Comparison of ENCODE assay signal across 21 cellular contexts in the genomic region with DNA sequence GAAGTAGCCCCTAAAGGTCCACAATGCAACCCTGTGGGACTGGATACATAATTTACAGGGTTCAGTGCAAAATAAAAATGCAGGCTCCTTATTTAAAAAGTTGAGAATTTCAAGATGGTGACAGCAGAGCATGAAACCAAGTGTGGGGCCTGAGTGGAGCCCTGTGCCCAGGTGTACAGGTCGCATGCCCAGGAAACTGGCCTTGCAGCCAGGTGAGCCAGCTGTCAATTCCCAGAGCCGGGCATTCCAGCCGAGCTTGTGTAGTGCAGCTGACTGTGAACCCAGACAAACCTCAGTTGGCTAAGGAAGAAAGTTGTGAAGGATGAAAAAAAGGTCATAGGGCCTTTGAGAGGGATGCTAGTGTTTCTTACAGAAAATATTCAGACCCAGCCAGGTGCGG. TPM values are rescaled to one million over a fixed set of nuclear protein-coding genes. Genes with fewer than 3 reads are reported as not detected.
A peak's percentile ranks its signal among the peaks of the same experiment; 100 is the strongest.
DNase-seq lines count a peak whose midpoint lies in the region; ATAC-seq and TF ChIP-seq lines count a peak whose summit lies in the region.
"Had no signal": no experiment of that assay in that cellular context is flagged by ENCODE, and none has a peak within 500 bp of the region (broad histone marks: within the 10 kb centered on the region; RNA-seq: fewer than 3 reads in every experiment).

No MANE protein-coding gene starts in this region.

- POLR2A ChIA-PET in naive thymus-derived CD4-positive, alpha-beta T cell (lab: Charles Lee): no interaction called here

- ATAC-seq in T-helper 17 cell (no peak), gastrocnemius medialis (no peak), GM18519 (IDR thresholded peaks at IDR 0.05; ENCODE audit: low FRiP score, unreplicated experiment) (no peak)
- no peak for ATAC-seq in naive thymus-derived CD4-positive, alpha-beta T cell
- ATAC-seq: CD8-positive, alpha-beta T cell; GM12878 had no signal

- H3K9me3 ChIP-seq in T-helper 17 cell (ENCODE audit: control insufficient read depth, low read length, poor library complexity, severe bottlenecking) (no peaks in the 10 kb centered on the region), gastrocnemius medialis (no peaks in the 10 kb centered on the region)
- H3K9me3 ChIP-seq in naive thymus-derived CD4-positive, alpha-beta T cell (ENCODE audit: control insufficient read depth in 2 of 3, low read length in 3 of 3): no peaks in the 10 kb centered on the region
- H3K9me3 ChIP-seq: BLaER1, Caco-2, HAP-1 had no signal

- no peaks in the 10 kb centered on the region for H3K36me3 ChIP-seq in gastrocnemius medialis
- no peaks in the 10 kb centered on the region for H3K36me3 ChIP-seq in naive thymus-derived CD4-positive, alpha-beta T cell (ENCODE audit: control insufficient read depth in 2 of 3, insufficient read depth in 3 of 3, low read length in 3 of 3)
- H3K36me3 ChIP-seq: BLaER1, HAP-1 had no signal

- intact Hi-C loops in gastrocnemius medialis (cut with DNase I; ENCODE audit: low total_unique reads): no loop called here
- intact Hi-C loops in naive thymus-derived CD4-positive, alpha-beta T cell (cut with micrococcal nuclease): no loop called here

- peak overlapping the region; percentile 84 to 95 (median 90) for H3K27ac ChIP-seq in gastrocnemius medialis
- H3K27ac ChIP-seq in naive thymus-derived CD4-positive, alpha-beta T cell (ENCODE audit: low read depth, low read length): no peak overlapping the region
- H3K27ac ChIP-seq: 22Rv1, BLaER1, C4-2B had no signal

- CTCF ChIA-PET in naive thymus-derived CD4-positive, alpha-beta T cell (lab: Charles Lee): no interaction called here

- no peak overlapping the region for H3K4me3 ChIP-seq in gastrocnemius medialis
- H3K4me3 ChIP-seq in naive thymus-derived CD4-positive, alpha-beta T cell (ENCODE audit: low read length): no peak overlapping the region
- H3K4me3 ChIP-seq: BLaER1, GM12878, HAP-1 had no signal

- H3K4me1 ChIP-seq in gastrocnemius medialis: peaks cover 75 to 76% of the 10 kb centered on the region in 2 donors
- H3K4me1 ChIP-seq in naive thymus-derived CD4-positive, alpha-beta T cell (ENCODE audit: control insufficient read depth in 2 of 2, insufficient read depth in 2 of 2, low read length in 2 of 2): no peaks in the 10 kb centered on the region

- H3K4me3 Mint-ChIP-seq in T-helper 17 cell (no peak overlapping the region), osteocyte (ENCODE audit: unreplicated experiment) (no peak overlapping the region)
- H3K4me3 Mint-ChIP-seq in naive thymus-derived CD4-positive, alpha-beta T cell: no peak overlapping the region
- H3K4me3 Mint-ChIP-seq: B cell; CD4-positive, CD25-positive, alpha-beta regulatory T cell; CD8-positive, alpha-beta T cell; HFFc6 had no signal

- TF ChIP-seq POLR2A in gastrocnemius medialis (IDR thresholded peaks at IDR 0.05): no peak

- no peaks in the 10 kb centered on the region for H3K27me3 ChIP-seq in gastrocnemius medialis
- no peaks in the 10 kb centered on the region for H3K27me3 ChIP-seq in naive thymus-derived CD4-positive, alpha-beta T cell (ENCODE audit: control insufficient read depth in 2 of 2, insufficient read depth in 2 of 2, low read length in 2 of 2)
- H3K27me3 ChIP-seq: BLaER1 had no signal

- no peaks in the 10 kb centered on the region for H3K9me3 Mint-ChIP-seq in osteocyte (ENCODE audit: unreplicated experiment)
- peaks cover 0 to 1% (median 0%) of the 10 kb centered on the region in 11 donors for H3K9me3 Mint-ChIP-seq in naive thymus-derived CD4-positive, alpha-beta T cell
- H3K9me3 Mint-ChIP-seq: CD4-positive, CD25-positive, alpha-beta regulatory T cell; CD8-positive, alpha-beta T cell; HFFc6 had no signal

- H3K36me3 Mint-ChIP-seq in T-helper 17 cell (ENCODE audit: low read depth) (no peaks in the 10 kb centered on the region), osteocyte (ENCODE audit: unreplicated experiment) (no peaks in the 10 kb centered on the region)
- H3K36me3 Mint-ChIP-seq in naive thymus-derived CD4-positive, alpha-beta T cell: peaks cover 0 to 18% (median 3%) of the 10 kb centered on the region in 5 donors
- H3K36me3 Mint-ChIP-seq: CD4-positive, CD25-positive, alpha-beta regulatory T cell; CD8-positive, alpha-beta T cell had no signal

- peaks cover 18% of the 10 kb centered on the region for H3K4me1 Mint-ChIP-seq in T-helper 17 cell
- H3K4me1 Mint-ChIP-seq in osteocyte (ENCODE audit: unreplicated experiment): peaks cover 22% of the 10 kb centered on the region
- H3K4me1 Mint-ChIP-seq in naive thymus-derived CD4-positive, alpha-beta T cell: peaks cover 0 to 35% (median 0%) of the 10 kb centered on the region in 7 donors

- H3K27ac Mint-ChIP-seq in T-helper 17 cell (peak overlapping the region; percentile 80), osteocyte (ENCODE audit: unreplicated experiment) (no peak overlapping the region)
- H3K27ac Mint-ChIP-seq in naive thymus-derived CD4-positive, alpha-beta T cell: no peak overlapping the region
- H3K27ac Mint-ChIP-seq: B cell; CD8-positive, alpha-beta T cell; HFFc6 had no signal

- TF ChIP-seq CTCF in osteocyte (IDR thresholded peaks at IDR 0.05) (no peak), gastrocnemius medialis (IDR thresholded peaks at IDR 0.05 in 4 of 5, conservative IDR thresholded peaks at IDR 0.05 in 1 of 5) (no peak)

- in situ Hi-C loops in gastrocnemius medialis (cut with MboI; ENCODE audit: low sequenced_read_pairs in 4 of 4): no loop called here

- H3K27me3 Mint-ChIP-seq in T-helper 17 cell (no peaks in the 10 kb centered on the region), osteocyte (ENCODE audit: unreplicated experiment) (no peaks in the 10 kb centered on the region)
- H3K27me3 Mint-ChIP-seq in naive thymus-derived CD4-positive, alpha-beta T cell: peaks cover 0 to 13% (median 4%) of the 10 kb centered on the region in 5 donors
- H3K27me3 Mint-ChIP-seq: B cell; CD4-positive, CD25-positive, alpha-beta regulatory T cell had no signal

- DNase-seq in T-helper 17 cell (no peak), osteocyte (ENCODE audit: extremely low spot score, unreplicated experiment) (peak; percentile 67), gastrocnemius medialis (no peak), NCI-H1694 treated with DMSO at 0.1 percent for 48 hours (lab: John Stamatoyannopoulos, UW) (no peak)
- no peak for DNase-seq in naive thymus-derived CD4-positive, alpha-beta T cell
- DNase-seq: Caco-2; CD4-positive, CD25-positive, alpha-beta regulatory T cell; CD8-positive, alpha-beta T cell; DMS79; EL; GDM1; GOT3; HFFc6 had no signal

RNA-seq across cellular contexts. Expression of a gene that starts 27.6 kb away (rescaled TPM):
- 1 to 10 TPM; 4.2 to 4.3 TPM for total RNA-seq in T-helper 17 cell
- total RNA-seq in osteocyte: 2.1 and 2.4 TPM in 2 replicates
- 10 to 100 TPM in 3 of 4 donors, 1 to 10 TPM in 1; 7.8 to 38.9 (median 30.3) TPM for total RNA-seq in gastrocnemius medialis
- 1 to 10 TPM; 2.0 to 6.0 (median 4.4) TPM for total RNA-seq in naive thymus-derived CD4-positive, alpha-beta T cell
- polyA plus RNA-seq in naive thymus-derived CD4-positive, alpha-beta T cell: 1 to 10 TPM; 3.9 TPM

RNA-seq across cellular contexts. Expression of a gene that starts 35.1 kb away (rescaled TPM):
- under 1 TPM in 1 of 2 donors, not detected in 1; 0.45 TPM for total RNA-seq in T-helper 17 cell
- 0.86 and 1.4 TPM in 2 replicates for total RNA-seq in osteocyte
- total RNA-seq in gastrocnemius medialis: 1 to 10 TPM in 3 of 4 donors, under 1 TPM in 1; 0.97 to 9.6 (median 3.2) TPM
- under 1 TPM in 1 of 5 experiments, not detected in 4; 0.73 TPM for total RNA-seq in naive thymus-derived CD4-positive, alpha-beta T cell
- polyA plus RNA-seq in naive thymus-derived CD4-positive, alpha-beta T cell: not detected
- total RNA-seq: CD4-positive, CD25-positive, alpha-beta regulatory T cell; CD8-positive, alpha-beta T cell; HFFc6 had no signal
- polyA plus RNA-seq: AG04450 had no signal

RNA-seq across cellular contexts. Expression of a gene that starts 44.4 kb away (rescaled TPM):
- 10 to 100 TPM; 26.8 to 28.9 TPM for total RNA-seq in T-helper 17 cell
- total RNA-seq in osteocyte: 16.1 and 18.2 TPM in 2 replicates
- 100 to 1,000 TPM in 1 of 4 donors, 10 to 100 TPM in 3; 63.4 to 146 (median 87.5) TPM for total RNA-seq in gastrocnemius medialis
- 10 to 100 TPM; 25.6 to 55.0 (median 34.8) TPM for total RNA-seq in naive thymus-derived CD4-positive, alpha-beta T cell
- polyA plus RNA-seq in naive thymus-derived CD4-positive, alpha-beta T cell: 10 to 100 TPM; 35.7 to 60.8 TPM

RNA-seq across cellular contexts. Expression of a gene that starts 53.5 kb away (rescaled TPM):
- 1 to 10 TPM; 3.6 to 3.7 TPM for total RNA-seq in T-helper 17 cell
- 1.9 and 2.2 TPM in 2 replicates for total RNA-seq in osteocyte
- 10 to 100 TPM in 2 of 4 donors, 1 to 10 TPM in 2; 8.2 to 15.3 (median 10.3) TPM for total RNA-seq in gastrocnemius medialis
- 1 to 10 TPM in 3 of 5 experiments, under 1 TPM in 2; 0.38 to 6.9 (median 1.3) TPM for total RNA-seq in naive thymus-derived CD4-positive, alpha-beta T cell
- under 1 TPM; 0.31 to 0.38 TPM for polyA plus RNA-seq in naive thymus-derived CD4-positive, alpha-beta T cell
